8 cellular contexts compared by ENCODE assay signal in the genomic region with DNA sequence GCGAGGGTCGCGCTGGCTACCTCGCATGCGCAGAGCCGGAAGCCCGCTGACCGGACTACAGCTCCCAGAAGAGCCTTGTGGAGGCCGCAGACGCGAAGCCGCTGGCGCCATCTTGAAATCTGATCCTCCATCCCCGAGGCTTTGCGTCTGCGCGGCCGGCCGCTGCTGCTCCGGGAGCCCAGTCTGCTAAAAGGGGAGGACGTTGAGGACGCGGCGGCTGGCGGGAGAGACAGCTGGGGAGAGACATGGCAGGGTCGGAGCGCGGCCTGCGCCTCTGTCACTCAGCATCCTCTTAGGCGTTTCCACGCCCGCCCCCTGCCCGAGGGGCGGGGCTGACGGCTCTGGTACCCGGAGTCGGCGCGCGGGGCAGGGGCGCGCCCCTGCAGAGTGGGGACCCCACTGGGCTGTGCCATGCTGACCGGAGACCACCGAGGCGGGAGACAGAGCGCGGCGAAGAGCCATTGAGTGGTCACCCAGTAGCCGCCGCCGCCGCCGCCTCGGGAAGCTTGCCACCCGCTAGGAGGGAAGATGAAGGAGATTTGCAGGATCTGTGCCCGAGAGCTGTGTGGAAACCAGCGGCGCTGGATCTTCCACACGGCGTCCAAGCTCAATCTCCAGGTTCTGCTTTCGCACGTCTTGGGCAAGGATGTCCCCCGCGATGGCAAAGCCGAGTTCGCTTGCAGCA.
DNase-seq lines count a peak whose midpoint lies in the region; ATAC-seq and TF ChIP-seq lines count a peak whose summit lies in the region.
"Not testable (repeated sequence)": the region's sequence is repeated elsewhere in the genome, so short reads cannot be mapped to it uniquely, and the experiment has no call there.

No MANE protein-coding gene starts in this region.

- POLR2A ChIA-PET in PC-3 (lab: Charles Lee; ENCODE audit: unreplicated experiment): not testable (repeated sequence)

- not testable (repeated sequence) for H3K27me3 Mint-ChIP-seq in activated T-cell treated with anti-CD3 and anti-CD28 coated beads, Interleukin-2, amount 50 U/mL, for 24 hours; effector memory CD8-positive, alpha-beta T cell

- peak overlapping the region; percentile 54; the same call in 1 of the 2 replicates for H2AFZ ChIP-seq in PC-3 (ENCODE audit: low read length)

- H3K27ac ChIP-seq in PC-3 (ENCODE audit: low read length): peak overlapping the region; percentile 48
- H3K27ac ChIP-seq in lower lobe of right lung: peak overlapping the region; percentile 76
- peak overlapping the region; percentile 70 for H3K27ac ChIP-seq in vagina

- H3K4me3 Mint-ChIP-seq in activated T-cell treated with anti-CD3 and anti-CD28 coated beads, Interleukin-2, amount 50 U/mL, for 24 hours: peak overlapping the region; percentile 77
- peak overlapping the region; percentile 72 to 83 for H3K4me3 Mint-ChIP-seq in effector memory CD8-positive, alpha-beta T cell

- not testable (repeated sequence) for DNase-seq in PC-3; vagina (ENCODE audit: extremely low spot score in 2 of 2)
- DNase-seq in activated T-cell treated with anti-CD3 and anti-CD28 coated beads, Interleukin-2, amount 50 U/mL, for 24 hours: peak; percentile 81
- DNase-seq in effector memory CD8-positive, alpha-beta T cell: peak; percentile 42 to 55 (median 53)
- DNase-seq in lower lobe of right lung: peak; percentile 83
- DNase-seq in stimulated activated CD4-positive, alpha-beta T cell treated with anti-CD3 and anti-CD28 coated beads, Interleukin-15, amount 100 ng/mL, for 1 hour (ENCODE audit: low read depth in 1 of 2, low spot score in 1 of 2): peak; percentile 31 to 57

- not testable (repeated sequence) for BruUV-seq in PC-3 (replicated peaks; lab: Mats Ljungman, UMichigan)

- H3K4me3 ChIP-seq in PC-3 (ENCODE audit: low read length): peak overlapping the region; percentile 69
- H3K4me3 ChIP-seq in lower lobe of right lung: peak overlapping the region; percentile 56
- H3K4me3 ChIP-seq in vagina: peak overlapping the region; percentile 52 to 56

- intact Hi-C loops in PC-3 (cut with micrococcal nuclease); lower lobe of right lung (cut with DNase I); vagina (cut with DNase I): not testable (repeated sequence)

- not testable (repeated sequence) for H3K36me3 ChIP-seq in PC-3 (ENCODE audit: low read depth, low read length); lower lobe of right lung; vagina

- H3F3A ChIP-seq in PC-3 (ENCODE audit: low read length, unreplicated experiment): not testable (repeated sequence)

- peaks cover 34% of the 10 kb centered on the region for H3K79me2 ChIP-seq in PC-3 (ENCODE audit: low read length)

- not testable (repeated sequence) for H3K9me3 Mint-ChIP-seq in activated T-cell treated with anti-CD3 and anti-CD28 coated beads, Interleukin-2, amount 50 U/mL, for 24 hours; effector memory CD8-positive, alpha-beta T cell

- H3K9me2 ChIP-seq in PC-3 (replicated peaks; ENCODE audit: low read length): not testable (repeated sequence)

- not testable (repeated sequence) for H4K20me1 ChIP-seq in PC-3 (ENCODE audit: low read length)

- H3K9me3 ChIP-seq in PC-3 (ENCODE audit: low read length); lower lobe of right lung; vagina: not testable (repeated sequence)

- H3K27ac Mint-ChIP-seq in activated T-cell treated with anti-CD3 and anti-CD28 coated beads, Interleukin-2, amount 50 U/mL, for 24 hours: peak overlapping the region; percentile 91
- H3K27ac Mint-ChIP-seq in effector memory CD8-positive, alpha-beta T cell: peak overlapping the region in 1 of 2 donors; percentile 79

- not testable (repeated sequence) for H3K36me3 Mint-ChIP-seq in activated T-cell treated with anti-CD3 and anti-CD28 coated beads, Interleukin-2, amount 50 U/mL, for 24 hours (ENCODE audit: low read depth); effector memory CD8-positive, alpha-beta T cell (ENCODE audit: insufficient read depth)

- TF ChIP-seq CTCF in PC-3 (conservative IDR thresholded peaks at IDR 0.05; ENCODE audit: low read depth, low read length); lower lobe of right lung (IDR thresholded peaks at IDR 0.05); vagina (IDR thresholded peaks at IDR 0.05): not testable (repeated sequence)

- not testable (repeated sequence) for H3K27me3 ChIP-seq in PC-3 (ENCODE audit: low read length); lower lobe of right lung (ENCODE audit: low read depth); vagina

- TF ChIP-seq POLR2A in vagina (IDR thresholded peaks at IDR 0.05): not testable (repeated sequence)

- ATAC-seq in GM19035 (IDR thresholded peaks at IDR 0.05; ENCODE audit: unreplicated experiment) (peak; percentile 78), HG02938 (IDR thresholded peaks at IDR 0.05; ENCODE audit: unreplicated experiment) (peak; percentile 73), PC-3 (peak; percentile 75), lower lobe of right lung (peak; percentile 92 to 93)
- ATAC-seq in effector memory CD8-positive, alpha-beta T cell (replicated peaks): peak; percentile 66

- H3K9ac ChIP-seq in PC-3 (ENCODE audit: low read length): peak overlapping the region; percentile 42

- CTCF ChIA-PET in PC-3 (lab: Charles Lee): not testable (repeated sequence)

- not testable (repeated sequence) for H3K4me1 ChIP-seq in PC-3 (ENCODE audit: insufficient read depth, low read length); lower lobe of right lung; vagina

- H3K4me1 Mint-ChIP-seq in activated T-cell treated with anti-CD3 and anti-CD28 coated beads, Interleukin-2, amount 50 U/mL, for 24 hours (ENCODE audit: low read depth): peaks cover 16% of the 10 kb centered on the region
- not testable (repeated sequence) for H3K4me1 Mint-ChIP-seq in effector memory CD8-positive, alpha-beta T cell (ENCODE audit: low read depth in 2 of 2)

- peak overlapping the region; percentile 90 for H3K4me2 ChIP-seq in PC-3 (ENCODE audit: low read length)
